Comparison of ENCODE assay signal across 19 cellular contexts in genomic region chr14:58769766-58770165, GRCh38.
DNase-seq lines count a peak whose midpoint lies in the region; ATAC-seq and TF ChIP-seq lines count a peak whose summit lies in the region.
"Had no signal": no experiment of that assay in that cellular context is flagged by ENCODE, and none has a peak within 500 bp of the region (broad histone marks: within the 10 kb centered on the region; RNA-seq: fewer than 3 reads in every experiment).

No MANE protein-coding gene starts in this region.

- H3K27me3 ChIP-seq in cardiac muscle cell (no peaks in the 10 kb centered on the region), left ventricle myocardium inferior (ENCODE audit: low read depth) (no peaks in the 10 kb centered on the region)
- H3K27me3 ChIP-seq: BLaER1 had no signal

- H3K36me3 Mint-ChIP-seq in mesothelial cell of epicardium (no peaks in the 10 kb centered on the region), progenitor cell of endocrine pancreas (ENCODE audit: insufficient read depth) (no peaks in the 10 kb centered on the region)
- H3K36me3 Mint-ChIP-seq: CD4-positive, CD25-positive, alpha-beta regulatory T cell; CD8-positive, alpha-beta T cell had no signal

- DNase-seq in NCI-H1105 treated with DMSO at 0.1 percent for 48 hours (lab: John Stamatoyannopoulos, UW) (peak; percentile 37), NCI-H1105 (lab: John Stamatoyannopoulos, UW) (no peak), cardiac muscle cell (ENCODE audit: low read depth in 1 of 2, low spot score in 1 of 2) (no peak), left ventricle myocardium inferior (no peak), mesothelial cell of epicardium (ENCODE audit: low spot score in 2 of 2, unreplicated experiment in 2 of 2) (no peak), progenitor cell of endocrine pancreas (ENCODE audit: low spot score, unreplicated experiment) (no peak)
- DNase-seq in activated naive CD4-positive, alpha-beta T cell treated with anti-CD3 and anti-CD28 coated beads, Interleukin-2, amount 50 U/mL, for 16 hours, result no peak
- DNase-seq: Caco-2; CD4-positive, CD25-positive, alpha-beta regulatory T cell; CD8-positive, alpha-beta T cell; DMS153; DND-41; GOT3 had no signal

- H3K9me3 Mint-ChIP-seq in mesothelial cell of epicardium, result no peaks in the 10 kb centered on the region
- H3K9me3 Mint-ChIP-seq in progenitor cell of endocrine pancreas (ENCODE audit: low read depth), result no peaks in the 10 kb centered on the region
- H3K9me3 Mint-ChIP-seq: CD4-positive, CD25-positive, alpha-beta regulatory T cell; CD8-positive, alpha-beta T cell had no signal

- H3K9me3 ChIP-seq in cardiac muscle cell (ENCODE audit: low read depth) (no peaks in the 10 kb centered on the region), left ventricle myocardium inferior (replicated peaks) (no peaks in the 10 kb centered on the region)
- H3K9me3 ChIP-seq: Caco-2, HAP-1 had no signal

- no peaks in the 10 kb centered on the region for H3K27me3 Mint-ChIP-seq in mesothelial cell of epicardium (ENCODE audit: low read depth)
- no peaks in the 10 kb centered on the region for H3K27me3 Mint-ChIP-seq in progenitor cell of endocrine pancreas
- H3K27me3 Mint-ChIP-seq: B cell had no signal

- H3K36me3 ChIP-seq in cardiac muscle cell, result no peaks in the 10 kb centered on the region
- no peaks in the 10 kb centered on the region for H3K36me3 ChIP-seq in left ventricle myocardium inferior
- H3K36me3 ChIP-seq: BLaER1, HAP-1 had no signal

- H3K27ac ChIP-seq in cardiac muscle cell (peak overlapping the region; percentile 89), left ventricle myocardium inferior (replicated peaks) (no peak overlapping the region)
- H3K27ac ChIP-seq: 22Rv1, BLaER1, C4-2B had no signal

- TF ChIP-seq CTCF in cardiac muscle cell (IDR thresholded peaks at IDR 0.05; ENCODE audit: low read depth, low read length), result no peak
- TF ChIP-seq CTCF in left ventricle myocardium inferior (IDR thresholded peaks at IDR 0.05; ENCODE audit: borderline replicate concordance), result no peak
- no peak for TF ChIP-seq CTCF in mesothelial cell of epicardium (IDR thresholded peaks at IDR 0.05; ENCODE audit: unreplicated experiment)
- TF ChIP-seq CTCF in progenitor cell of endocrine pancreas (IDR thresholded peaks at IDR 0.05; ENCODE audit: unreplicated experiment), result no peak

- H3K27ac Mint-ChIP-seq in mesothelial cell of epicardium (peak overlapping the region; percentile 66), progenitor cell of endocrine pancreas (no peak overlapping the region)
- H3K27ac Mint-ChIP-seq: B cell; CD4-positive, CD25-positive, alpha-beta regulatory T cell; CD8-positive, alpha-beta T cell had no signal

- H3K4me3 Mint-ChIP-seq in mesothelial cell of epicardium (no peak overlapping the region), progenitor cell of endocrine pancreas (ENCODE audit: low read depth) (no peak overlapping the region)
- H3K4me3 Mint-ChIP-seq: B cell; CD4-positive, CD25-positive, alpha-beta regulatory T cell; CD8-positive, alpha-beta T cell had no signal

- H3K4me1 Mint-ChIP-seq in mesothelial cell of epicardium, result peaks cover 73% of the 10 kb centered on the region
- H3K4me1 Mint-ChIP-seq in progenitor cell of endocrine pancreas (ENCODE audit: low read depth), result peaks cover 58% of the 10 kb centered on the region
- H3K4me1 Mint-ChIP-seq: B cell; CD4-positive, CD25-positive, alpha-beta regulatory T cell had no signal

- H3K4me3 ChIP-seq in cardiac muscle cell (no peak overlapping the region), left ventricle myocardium inferior (no peak overlapping the region)
- H3K4me3 ChIP-seq: BLaER1, HAP-1 had no signal

- H3K4me1 ChIP-seq in cardiac muscle cell (ENCODE audit: low read depth) (peaks cover 71% of the 10 kb centered on the region), left ventricle myocardium inferior (peaks cover 5% of the 10 kb centered on the region)
- H3K4me1 ChIP-seq: HAP-1 had no signal

- intact Hi-C loops in left ventricle myocardium inferior (cut with micrococcal nuclease), result no loop called here

- no peak for ATAC-seq in GM21737 (IDR thresholded peaks at IDR 0.05; ENCODE audit: unreplicated experiment)
- ATAC-seq: CD8-positive, alpha-beta T cell had no signal
